25 cellular contexts compared by ENCODE assay signal in genomic region chr14:24263848-24264247, GRCh38. TPM values are rescaled to one million over a fixed set of nuclear protein-coding genes. Genes with fewer than 3 reads are reported as not detected.
DNase-seq lines count a peak whose midpoint lies in the region; ATAC-seq, FAIRE-seq and TF ChIP-seq lines count a peak whose summit lies in the region.
"Had no signal": no experiment of that assay in that cellular context is flagged by ENCODE, and none has a peak within 500 bp of the region (broad histone marks: within the 10 kb centered on the region; RNA-seq: fewer than 3 reads in every experiment).

No MANE protein-coding gene starts in this region.

- no peak for TF ChIP-seq CTCF in C4-2B (conservative IDR thresholded peaks at IDR 0.05)
- TF ChIP-seq CTCF in keratinocyte (optimal IDR thresholded peaks at IDR 0.05 in 1 of 3, IDR thresholded peaks at IDR 0.05 in 1 of 3, conservative IDR thresholded peaks at IDR 0.05 in 1 of 3; ENCODE audit: extremely low read depth in 1 of 3, insufficient read depth in 2 of 3, low read length in 3 of 3) = no peak

- H3K4me1 ChIP-seq in keratinocyte (ENCODE audit: control insufficient read depth, extremely low read depth, insufficient read depth, low read length) = peaks cover 28% of the 10 kb centered on the region
- H3K4me1 ChIP-seq: SJCRH30, transverse colon had no signal

- H3K4me3 ChIP-seq in keratinocyte (ENCODE audit: control insufficient read depth in 2 of 3, extremely low read depth in 1 of 3, insufficient read depth in 2 of 3, low read depth in 1 of 3, low read length in 3 of 3) = peak overlapping the region in 1 of 3 experiments; percentile 9
- H3K4me3 ChIP-seq: A549, body of pancreas, lower lobe of right lung, ovary, SJCRH30, transverse colon had no signal

- H3K27ac ChIP-seq in C4-2B (peak overlapping the region; percentile 14), keratinocyte (ENCODE audit: control insufficient read depth, insufficient read depth, low read length) (peak overlapping the region; percentile 15)
- H3K27ac ChIP-seq: A549, body of pancreas, lower lobe of right lung, ovary, SJCRH30, transverse colon had no signal

- dilution Hi-C loops in keratinocyte (cut with MboI; ENCODE audit: extremely low pct_ligation_motif_present, low sequenced_read_pairs) = no loop called here

- DNase-seq in T47D (ENCODE audit: low read depth in 1 of 2, low spot score in 1 of 2) (peak; percentile 42 to 83), keratinocyte (ENCODE audit: low read depth, low spot score) (no peak), NCI-H510A (lab: John Stamatoyannopoulos, UW) (no peak), DMS114 treated with DMSO at 0.1 percent for 48 hours (lab: John Stamatoyannopoulos, UW; ENCODE audit: unreplicated experiment) (no peak)
- DNase-seq: activated CD4-positive, alpha-beta T cell treated with anti-CD3 and anti-CD28 coated beads, Interleukin-2, amount 50 U/mL, for 4 hours; activated CD4-positive, CD25-positive, alpha-beta regulatory T cell; activated naive CD4-positive, alpha-beta T cell treated with Interleukin-2 at 50 U/mL for 16 hours; AML-193; body of pancreas; CD8-positive, alpha-beta T cell; glutamatergic neuron; lower lobe of right lung; NCI-H1092 treated with DMSO at 0.1 percent for 48 hours; NCI-H2029; NCI-H526 treated with DMSO at 0.1 percent for 48 hours; SJCRH30; T-cell; transverse colon had no signal

- H3K9ac ChIP-seq in keratinocyte (ENCODE audit: control insufficient read depth, extremely low read depth, insufficient read depth, low read length) = peak overlapping the region; percentile 6

- peak overlapping the region; percentile 46 for H3K4me2 ChIP-seq in keratinocyte (ENCODE audit: control insufficient read depth, extremely low read depth, insufficient read depth, low read depth, low read length)
- H3K4me2 ChIP-seq: A549 had no signal

- no peaks in the 10 kb centered on the region for H3K9me3 ChIP-seq in keratinocyte (ENCODE audit: control insufficient read depth, low read depth, low read length)
- H3K9me3 ChIP-seq: A549, body of pancreas, lower lobe of right lung, ovary, SJCRH30, transverse colon had no signal

- in situ Hi-C loops in T47D (cut with HindIII; ENCODE audit: low pct_unique_long_range_greater_than_20kb, low sequenced_read_pairs) = no loop called here

- H3K9me1 ChIP-seq in keratinocyte (ENCODE audit: control insufficient read depth, extremely low read depth, insufficient read depth, low read length) = no peaks in the 10 kb centered on the region

- no peak overlapping the region for H2AFZ ChIP-seq in keratinocyte (ENCODE audit: control insufficient read depth, low read length)

- H4K20me1 ChIP-seq in keratinocyte (ENCODE audit: control insufficient read depth, extremely low read depth, insufficient read depth, low read length) = no peaks in the 10 kb centered on the region

- no peaks in the 10 kb centered on the region for H3K27me3 ChIP-seq in keratinocyte (ENCODE audit: control insufficient read depth, extremely low read depth, insufficient read depth, low read length)
- H3K27me3 ChIP-seq: body of pancreas, ovary, SJCRH30, transverse colon had no signal

- peaks cover 11 to 20% of the 10 kb centered on the region in 2 experiments for H3K36me3 ChIP-seq in keratinocyte (ENCODE audit: control insufficient read depth in 2 of 2, extremely low read depth in 1 of 2, insufficient read depth in 2 of 2, low read length in 2 of 2)
- H3K36me3 ChIP-seq: ovary, SJCRH30 had no signal

- H3K79me2 ChIP-seq in keratinocyte (ENCODE audit: control insufficient read depth, insufficient read depth, low read length) = no peaks in the 10 kb centered on the region

- FAIRE-seq in keratinocyte (lab: Jason Lieb, UNC) = no peak
- FAIRE-seq: A549, H54, kidney, RCC 7860 had no signal

- no peak for ATAC-seq in HG02981 (IDR thresholded peaks at IDR 0.05; ENCODE audit: unreplicated experiment)
- ATAC-seq: body of pancreas; CD8-positive, alpha-beta T cell; lower lobe of right lung; T-cell had no signal

RNA-seq across cellular contexts. Expression of gene TGM1, which starts 0.9 kb away (rescaled TPM):
- polyA plus RNA-seq in keratinocyte = 13.5 to 77.5 TPM (median 16.1 TPM) in 3 replicates
- polyA plus RNA-seq in keratinocyte (2011; ENCODE audit: low read depth) = 404 TPM
- 21.3 and 29.1 TPM in 2 replicates for polyA plus RNA-seq in keratinocyte (2011; cell fraction: cytosol; rRNA removed)
- 47.3 and 52.4 TPM in 2 replicates for polyA plus RNA-seq in keratinocyte (2011; cell fraction: nucleus; rRNA removed)
- 10.7 and 436 TPM in 2 replicates for polyA plus RNA-seq in keratinocyte (2012; ENCODE audit: low replicate concordance)
- polyA minus RNA-seq in keratinocyte = 24.4 to 87.5 TPM (median 33.1 TPM) in 3 replicates
- polyA minus RNA-seq in keratinocyte (2011; cell fraction: cytosol; rRNA and poly(A)+ RNA removed) = 43.7 TPM
- 31.3 and 48.6 TPM in 2 replicates for polyA minus RNA-seq in keratinocyte (2011; cell fraction: nucleus; rRNA and poly(A)+ RNA removed)

RNA-seq across cellular contexts. Expression of gene RABGGTA, which starts 7.5 kb away (rescaled TPM):
- 29.0 to 47.2 TPM (median 40.9 TPM) in 3 replicates for polyA plus RNA-seq in keratinocyte
- polyA plus RNA-seq in keratinocyte (2011; ENCODE audit: low read depth) = 40.0 TPM
- 38.8 and 56.4 TPM in 2 replicates for polyA plus RNA-seq in keratinocyte (2011; cell fraction: cytosol; rRNA removed)
- 117 and 146 TPM in 2 replicates for polyA plus RNA-seq in keratinocyte (2011; cell fraction: nucleus; rRNA removed)
- polyA plus RNA-seq in keratinocyte (2012; ENCODE audit: low replicate concordance) = 32.4 and 59.7 TPM in 2 replicates
- polyA minus RNA-seq in keratinocyte = 59.0 to 99.6 TPM (median 91.5 TPM) in 3 replicates
- 64.3 TPM for polyA minus RNA-seq in keratinocyte (2011; cell fraction: cytosol; rRNA and poly(A)+ RNA removed)
- polyA minus RNA-seq in keratinocyte (2011; cell fraction: nucleus; rRNA and poly(A)+ RNA removed) = 39.5 and 43.2 TPM in 2 replicates

RNA-seq across cellular contexts. Expression of gene TINF2, which starts 21.4 kb away (rescaled TPM):
- 43.5 to 107 TPM (median 54.3 TPM) in 3 replicates for polyA plus RNA-seq in keratinocyte
- 105 TPM for polyA plus RNA-seq in keratinocyte (2011; ENCODE audit: low read depth)
- 62.8 and 85.3 TPM in 2 replicates for polyA plus RNA-seq in keratinocyte (2011; cell fraction: cytosol; rRNA removed)
- polyA plus RNA-seq in keratinocyte (2011; cell fraction: nucleus; rRNA removed) = 86.4 and 99.2 TPM in 2 replicates
- 46.2 and 91.0 TPM in 2 replicates for polyA plus RNA-seq in keratinocyte (2012; ENCODE audit: low replicate concordance)
- polyA minus RNA-seq in keratinocyte = 29.6 to 59.0 TPM (median 56.6 TPM) in 3 replicates
- polyA minus RNA-seq in keratinocyte (2011; cell fraction: cytosol; rRNA and poly(A)+ RNA removed) = 50.5 TPM
- 26.7 and 43.3 TPM in 2 replicates for polyA minus RNA-seq in keratinocyte (2011; cell fraction: nucleus; rRNA and poly(A)+ RNA removed)

RNA-seq across cellular contexts. Expression of gene GMPR2, which starts 31.1 kb away (rescaled TPM):
- polyA plus RNA-seq in keratinocyte = 84.1 to 90.0 TPM (median 84.6 TPM) in 3 replicates
- 20.8 TPM for polyA plus RNA-seq in keratinocyte (2011; ENCODE audit: low read depth)
- polyA plus RNA-seq in keratinocyte (2011; cell fraction: cytosol; rRNA removed) = 75.6 and 78.2 TPM in 2 replicates
- polyA plus RNA-seq in keratinocyte (2011; cell fraction: nucleus; rRNA removed) = 97.9 and 98.6 TPM in 2 replicates
- polyA plus RNA-seq in keratinocyte (2012; ENCODE audit: low replicate concordance) = 48.3 and 76.4 TPM in 2 replicates
- polyA minus RNA-seq in keratinocyte = 76.9 to 98.2 TPM (median 79.0 TPM) in 3 replicates
- 41.6 TPM for polyA minus RNA-seq in keratinocyte (2011; cell fraction: cytosol; rRNA and poly(A)+ RNA removed)
- polyA minus RNA-seq in keratinocyte (2011; cell fraction: nucleus; rRNA and poly(A)+ RNA removed) = 40.4 and 41.3 TPM in 2 replicates

RNA-seq across cellular contexts. Expression of gene NEDD8, which starts 31.7 kb away (rescaled TPM):
- polyA plus RNA-seq in keratinocyte = 458 to 509 TPM (median 499 TPM) in 3 replicates
- 146 TPM for polyA plus RNA-seq in keratinocyte (2011; ENCODE audit: low read depth)
- polyA plus RNA-seq in keratinocyte (2011; cell fraction: cytosol; rRNA removed) = 470 and 537 TPM in 2 replicates
- 167 and 216 TPM in 2 replicates for polyA plus RNA-seq in keratinocyte (2011; cell fraction: nucleus; rRNA removed)
- 337 and 494 TPM in 2 replicates for polyA plus RNA-seq in keratinocyte (2012; ENCODE audit: low replicate concordance)
- polyA minus RNA-seq in keratinocyte = 108 to 141 TPM (median 126 TPM) in 3 replicates
- 114 TPM for polyA minus RNA-seq in keratinocyte (2011; cell fraction: cytosol; rRNA and poly(A)+ RNA removed)
- 27.1 and 42.4 TPM in 2 replicates for polyA minus RNA-seq in keratinocyte (2011; cell fraction: nucleus; rRNA and poly(A)+ RNA removed)

Comparison
In these comparisons a context has a peak if more than half of its experiments do, and no peak if none do; other contexts are left out.
1. DNase-seq: peak in T47D (2 of 2); none in keratinocyte (single experiment), NCI-H510A (single experiment) and DMS114 treated with DMSO at 0.1 percent for 48 hours (single experiment).